In the genomic region with DNA sequence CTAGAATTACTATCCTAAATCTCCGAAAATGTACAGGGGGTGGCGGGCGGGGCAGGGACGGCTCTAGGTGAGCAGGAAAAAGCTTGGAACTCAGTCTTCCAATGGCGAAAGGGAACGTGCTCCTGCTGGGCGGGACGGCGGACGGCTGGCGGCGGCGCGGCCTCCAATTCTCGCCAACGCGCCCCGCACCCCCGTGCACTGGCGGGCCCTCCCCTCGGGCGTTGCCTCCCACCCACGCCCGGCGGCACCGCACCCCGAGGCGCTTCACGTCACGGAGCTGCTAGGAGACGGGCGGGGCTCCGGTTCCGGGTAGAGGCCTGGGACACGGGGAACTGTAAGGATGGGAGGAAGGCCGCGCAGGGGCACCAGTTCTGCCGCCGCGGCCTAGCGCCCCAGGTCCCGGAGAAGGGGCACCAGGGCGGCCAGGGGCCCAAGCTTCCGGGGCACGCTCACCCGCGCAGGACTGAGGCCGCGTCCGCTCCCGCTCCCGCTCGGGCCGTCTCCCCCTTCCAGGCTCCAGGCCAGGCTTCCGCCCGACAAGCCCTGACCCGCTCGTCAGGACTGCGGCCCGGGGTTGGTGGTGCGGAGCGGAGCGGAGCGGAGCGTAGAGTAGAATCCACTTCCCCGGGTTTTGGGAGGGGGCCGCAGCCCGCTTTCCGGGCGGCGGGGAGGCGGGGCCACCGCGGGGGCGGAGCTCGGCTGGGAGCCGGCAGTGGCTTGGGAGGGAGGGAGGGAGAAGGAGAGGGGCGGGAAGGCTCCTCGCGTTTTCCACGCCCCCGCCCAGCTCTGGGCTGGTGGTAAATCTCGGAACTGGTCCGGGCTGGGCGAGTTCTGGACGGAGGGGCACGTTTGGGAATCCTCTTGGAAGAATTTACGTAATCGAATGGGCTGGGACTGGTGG, we compare ENCODE assay signal across 1 cellular context.
A peak's percentile ranks its signal among the peaks of the same experiment; 100 is the strongest.
TF ChIP-seq lines count a peak whose summit lies in the region.

A gene (minus strand): TSS at position 594 of the 901 bp plus-strand sequence. CDS start 3,167 bp downstream, outside the sequence.

TF ChIP-seq in WTC11, 78 proteins besides CTCF, POLR2A, EP300 and RAD21 (continued from another document and continues in another):
- TF ChIP-seq ZNF423 (CRISPR knock-in tag; IDR thresholded peaks at IDR 0.05): peak; percentile 41; the same call in 1 of the 2 replicates
- TF ChIP-seq ZBTB21 (CRISPR knock-in tag; IDR thresholded peaks at IDR 0.05; ENCODE audit: borderline replicate concordance): no peak
- TF ChIP-seq, protein P1, sequence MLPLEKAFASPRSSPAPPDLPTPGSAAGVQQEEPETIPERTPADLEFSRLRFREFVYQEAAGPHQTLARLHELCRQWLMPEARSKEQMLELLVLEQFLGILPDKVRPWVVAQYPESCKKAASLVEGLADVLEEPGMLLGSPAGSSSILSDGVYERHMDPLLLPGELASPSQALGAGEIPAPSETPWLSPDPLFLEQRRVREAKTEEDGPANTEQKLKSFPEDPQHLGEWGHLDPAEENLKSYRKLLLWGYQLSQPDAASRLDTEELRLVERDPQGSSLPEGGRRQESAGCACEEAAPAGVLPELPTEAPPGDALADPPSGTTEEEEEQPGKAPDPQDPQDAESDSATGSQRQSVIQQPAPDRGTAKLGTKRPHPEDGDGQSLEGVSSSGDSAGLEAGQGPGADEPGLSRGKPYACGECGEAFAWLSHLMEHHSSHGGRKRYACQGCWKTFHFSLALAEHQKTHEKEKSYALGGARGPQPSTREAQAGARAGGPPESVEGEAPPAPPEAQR (CRISPR knock-in tag; IDR thresholded peaks at IDR 0.05): no peak
- no peak for TF ChIP-seq CBFB (CRISPR knock-in tag; IDR thresholded peaks at IDR 0.05; ENCODE audit: low read depth)
- TF ChIP-seq, protein P2, sequence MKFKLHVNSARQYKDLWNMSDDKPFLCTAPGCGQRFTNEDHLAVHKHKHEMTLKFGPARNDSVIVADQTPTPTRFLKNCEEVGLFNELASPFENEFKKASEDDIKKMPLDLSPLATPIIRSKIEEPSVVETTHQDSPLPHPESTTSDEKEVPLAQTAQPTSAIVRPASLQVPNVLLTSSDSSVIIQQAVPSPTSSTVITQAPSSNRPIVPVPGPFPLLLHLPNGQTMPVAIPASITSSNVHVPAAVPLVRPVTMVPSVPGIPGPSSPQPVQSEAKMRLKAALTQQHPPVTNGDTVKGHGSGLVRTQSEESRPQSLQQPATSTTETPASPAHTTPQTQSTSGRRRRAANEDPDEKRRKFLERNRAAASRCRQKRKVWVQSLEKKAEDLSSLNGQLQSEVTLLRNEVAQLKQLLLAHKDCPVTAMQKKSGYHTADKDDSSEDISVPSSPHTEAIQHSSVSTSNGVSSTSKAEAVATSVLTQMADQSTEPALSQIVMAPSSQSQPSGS (CRISPR knock-in tag; IDR thresholded peaks at IDR 0.05; ENCODE audit: borderline replicate concordance, low read depth): no peak
- TF ChIP-seq, protein P3, sequence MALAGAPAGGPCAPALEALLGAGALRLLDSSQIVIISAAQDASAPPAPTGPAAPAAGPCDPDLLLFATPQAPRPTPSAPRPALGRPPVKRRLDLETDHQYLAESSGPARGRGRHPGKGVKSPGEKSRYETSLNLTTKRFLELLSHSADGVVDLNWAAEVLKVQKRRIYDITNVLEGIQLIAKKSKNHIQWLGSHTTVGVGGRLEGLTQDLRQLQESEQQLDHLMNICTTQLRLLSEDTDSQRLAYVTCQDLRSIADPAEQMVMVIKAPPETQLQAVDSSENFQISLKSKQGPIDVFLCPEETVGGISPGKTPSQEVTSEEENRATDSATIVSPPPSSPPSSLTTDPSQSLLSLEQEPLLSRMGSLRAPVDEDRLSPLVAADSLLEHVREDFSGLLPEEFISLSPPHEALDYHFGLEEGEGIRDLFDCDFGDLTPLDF (CRISPR knock-in tag; IDR thresholded peaks at IDR 0.05): peak; percentile 74; the same call in 1 of the 2 replicates
- TF ChIP-seq ZNF263 (CRISPR knock-in tag; IDR thresholded peaks at IDR 0.05; ENCODE audit: low read depth): no peak
- no peak; the same call in none of the 2 replicates for TF ChIP-seq CREM (CRISPR knock-in tag; IDR thresholded peaks at IDR 0.05)
- no peak for TF ChIP-seq EMX1 (CRISPR knock-in tag; IDR thresholded peaks at IDR 0.05)
- TF ChIP-seq, protein P4, sequence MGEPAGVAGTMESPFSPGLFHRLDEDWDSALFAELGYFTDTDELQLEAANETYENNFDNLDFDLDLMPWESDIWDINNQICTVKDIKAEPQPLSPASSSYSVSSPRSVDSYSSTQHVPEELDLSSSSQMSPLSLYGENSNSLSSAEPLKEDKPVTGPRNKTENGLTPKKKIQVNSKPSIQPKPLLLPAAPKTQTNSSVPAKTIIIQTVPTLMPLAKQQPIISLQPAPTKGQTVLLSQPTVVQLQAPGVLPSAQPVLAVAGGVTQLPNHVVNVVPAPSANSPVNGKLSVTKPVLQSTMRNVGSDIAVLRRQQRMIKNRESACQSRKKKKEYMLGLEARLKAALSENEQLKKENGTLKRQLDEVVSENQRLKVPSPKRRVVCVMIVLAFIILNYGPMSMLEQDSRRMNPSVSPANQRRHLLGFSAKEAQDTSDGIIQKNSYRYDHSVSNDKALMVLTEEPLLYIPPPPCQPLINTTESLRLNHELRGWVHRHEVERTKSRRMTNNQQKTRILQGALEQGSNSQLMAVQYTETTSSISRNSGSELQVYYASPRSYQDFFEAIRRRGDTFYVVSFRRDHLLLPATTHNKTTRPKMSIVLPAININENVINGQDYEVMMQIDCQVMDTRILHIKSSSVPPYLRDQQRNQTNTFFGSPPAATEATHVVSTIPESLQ (CRISPR knock-in tag; IDR thresholded peaks at IDR 0.05): peak; percentile 51; the same call in 1 of the 2 replicates
- TF ChIP-seq, protein P5, sequence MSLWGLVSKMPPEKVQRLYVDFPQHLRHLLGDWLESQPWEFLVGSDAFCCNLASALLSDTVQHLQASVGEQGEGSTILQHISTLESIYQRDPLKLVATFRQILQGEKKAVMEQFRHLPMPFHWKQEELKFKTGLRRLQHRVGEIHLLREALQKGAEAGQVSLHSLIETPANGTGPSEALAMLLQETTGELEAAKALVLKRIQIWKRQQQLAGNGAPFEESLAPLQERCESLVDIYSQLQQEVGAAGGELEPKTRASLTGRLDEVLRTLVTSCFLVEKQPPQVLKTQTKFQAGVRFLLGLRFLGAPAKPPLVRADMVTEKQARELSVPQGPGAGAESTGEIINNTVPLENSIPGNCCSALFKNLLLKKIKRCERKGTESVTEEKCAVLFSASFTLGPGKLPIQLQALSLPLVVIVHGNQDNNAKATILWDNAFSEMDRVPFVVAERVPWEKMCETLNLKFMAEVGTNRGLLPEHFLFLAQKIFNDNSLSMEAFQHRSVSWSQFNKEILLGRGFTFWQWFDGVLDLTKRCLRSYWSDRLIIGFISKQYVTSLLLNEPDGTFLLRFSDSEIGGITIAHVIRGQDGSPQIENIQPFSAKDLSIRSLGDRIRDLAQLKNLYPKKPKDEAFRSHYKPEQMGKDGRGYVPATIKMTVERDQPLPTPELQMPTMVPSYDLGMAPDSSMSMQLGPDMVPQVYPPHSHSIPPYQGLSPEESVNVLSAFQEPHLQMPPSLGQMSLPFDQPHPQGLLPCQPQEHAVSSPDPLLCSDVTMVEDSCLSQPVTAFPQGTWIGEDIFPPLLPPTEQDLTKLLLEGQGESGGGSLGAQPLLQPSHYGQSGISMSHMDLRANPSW (CRISPR knock-in tag; conservative IDR thresholded peaks at IDR 0.05; ENCODE audit: low read depth): no peak
- no peak for TF ChIP-seq GRHL2 (CRISPR knock-in tag; IDR thresholded peaks at IDR 0.05; ENCODE audit: insufficient replicate concordance, severe bottlenecking)
- no peak for TF ChIP-seq ZNF138 (CRISPR knock-in tag; conservative IDR thresholded peaks at IDR 0.05)
- TF ChIP-seq IRF2 (CRISPR knock-in tag; IDR thresholded peaks at IDR 0.05; ENCODE audit: borderline replicate concordance, low read depth): no peak
- TF ChIP-seq ZNF416 (CRISPR knock-in tag; IDR thresholded peaks at IDR 0.05): 0 out of 2 replicates have a peak, but pooled peaks have one; percentile 13
- no peak for TF ChIP-seq NR1H2 (CRISPR knock-in tag; IDR thresholded peaks at IDR 0.05)
- TF ChIP-seq, protein P6, sequence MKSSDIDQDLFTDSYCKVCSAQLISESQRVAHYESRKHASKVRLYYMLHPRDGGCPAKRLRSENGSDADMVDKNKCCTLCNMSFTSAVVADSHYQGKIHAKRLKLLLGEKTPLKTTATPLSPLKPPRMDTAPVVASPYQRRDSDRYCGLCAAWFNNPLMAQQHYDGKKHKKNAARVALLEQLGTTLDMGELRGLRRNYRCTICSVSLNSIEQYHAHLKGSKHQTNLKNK (CRISPR knock-in tag; IDR thresholded peaks at IDR 0.05): no peak
- TF ChIP-seq ZNF396 (CRISPR knock-in tag; IDR thresholded peaks at IDR 0.05; ENCODE audit: borderline replicate concordance): no peak
- no peak for TF ChIP-seq TP53 (CRISPR knock-in tag; IDR thresholded peaks at IDR 0.05)
- TF ChIP-seq NR2C2 (CRISPR knock-in tag; IDR thresholded peaks at IDR 0.05): no peak
- no peak for TF ChIP-seq SMAD3 (CRISPR knock-in tag; IDR thresholded peaks at IDR 0.05; ENCODE audit: borderline replicate concordance)
- TF ChIP-seq, protein P7, sequence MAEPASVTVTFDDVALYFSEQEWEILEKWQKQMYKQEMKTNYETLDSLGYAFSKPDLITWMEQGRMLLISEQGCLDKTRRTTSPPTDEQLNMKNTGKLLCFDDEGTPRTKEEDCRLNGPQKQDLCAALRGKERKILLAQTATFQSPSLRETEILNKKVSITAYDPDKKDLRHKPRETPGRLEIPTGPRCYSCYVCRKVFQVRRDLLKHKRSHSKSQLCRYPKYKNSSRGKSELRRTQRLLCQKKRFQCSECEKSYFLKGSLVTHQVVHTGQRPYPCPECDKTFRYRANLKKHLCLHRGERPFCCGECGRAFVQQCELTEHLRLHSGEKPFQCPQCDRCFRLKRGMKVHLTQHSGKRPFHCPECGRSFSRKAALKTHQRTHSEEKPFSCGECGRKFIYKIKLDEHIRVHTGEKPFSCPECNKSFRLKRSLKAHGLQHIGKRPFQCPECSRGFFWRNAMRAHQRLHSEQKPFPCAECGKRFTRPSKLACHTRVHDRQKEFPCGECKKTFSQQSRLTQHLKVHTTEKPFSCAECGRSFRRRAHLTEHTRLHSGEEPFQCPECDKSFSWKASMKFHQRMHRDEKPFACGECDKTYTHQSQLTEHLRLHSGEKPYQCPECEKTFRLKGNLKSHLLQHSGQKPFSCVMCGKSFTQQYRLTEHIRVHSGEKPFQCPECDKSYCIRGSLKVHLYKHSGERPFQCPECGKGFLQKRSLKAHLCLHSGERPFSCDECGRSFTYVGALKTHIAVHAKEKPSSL (CRISPR knock-in tag; conservative IDR thresholded peaks at IDR 0.05): no peak
- no peak; the same call in 1 of the 2 replicates for TF ChIP-seq NFYB (CRISPR knock-in tag; conservative IDR thresholded peaks at IDR 0.05; ENCODE audit: low read depth)
- no peak for TF ChIP-seq ELF4 (CRISPR knock-in tag; IDR thresholded peaks at IDR 0.05; ENCODE audit: low read depth)
- TF ChIP-seq PRRX2 (CRISPR knock-in tag; IDR thresholded peaks at IDR 0.05): no peak
- TF ChIP-seq, protein P8, sequence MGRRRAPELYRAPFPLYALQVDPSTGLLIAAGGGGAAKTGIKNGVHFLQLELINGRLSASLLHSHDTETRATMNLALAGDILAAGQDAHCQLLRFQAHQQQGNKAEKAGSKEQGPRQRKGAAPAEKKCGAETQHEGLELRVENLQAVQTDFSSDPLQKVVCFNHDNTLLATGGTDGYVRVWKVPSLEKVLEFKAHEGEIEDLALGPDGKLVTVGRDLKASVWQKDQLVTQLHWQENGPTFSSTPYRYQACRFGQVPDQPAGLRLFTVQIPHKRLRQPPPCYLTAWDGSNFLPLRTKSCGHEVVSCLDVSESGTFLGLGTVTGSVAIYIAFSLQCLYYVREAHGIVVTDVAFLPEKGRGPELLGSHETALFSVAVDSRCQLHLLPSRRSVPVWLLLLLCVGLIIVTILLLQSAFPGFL (CRISPR knock-in tag; IDR thresholded peaks at IDR 0.05; ENCODE audit: borderline replicate concordance): no peak
- TF ChIP-seq, protein P9, sequence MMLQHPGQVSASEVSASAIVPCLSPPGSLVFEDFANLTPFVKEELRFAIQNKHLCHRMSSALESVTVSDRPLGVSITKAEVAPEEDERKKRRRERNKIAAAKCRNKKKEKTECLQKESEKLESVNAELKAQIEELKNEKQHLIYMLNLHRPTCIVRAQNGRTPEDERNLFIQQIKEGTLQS (CRISPR knock-in tag; conservative IDR thresholded peaks at IDR 0.05): no peak
- 0 out of 2 replicates have a peak, but pooled peaks have one; percentile 16 for TF ChIP-seq ZNF671 (CRISPR knock-in tag; IDR thresholded peaks at IDR 0.05)
- TF ChIP-seq, protein P10, sequence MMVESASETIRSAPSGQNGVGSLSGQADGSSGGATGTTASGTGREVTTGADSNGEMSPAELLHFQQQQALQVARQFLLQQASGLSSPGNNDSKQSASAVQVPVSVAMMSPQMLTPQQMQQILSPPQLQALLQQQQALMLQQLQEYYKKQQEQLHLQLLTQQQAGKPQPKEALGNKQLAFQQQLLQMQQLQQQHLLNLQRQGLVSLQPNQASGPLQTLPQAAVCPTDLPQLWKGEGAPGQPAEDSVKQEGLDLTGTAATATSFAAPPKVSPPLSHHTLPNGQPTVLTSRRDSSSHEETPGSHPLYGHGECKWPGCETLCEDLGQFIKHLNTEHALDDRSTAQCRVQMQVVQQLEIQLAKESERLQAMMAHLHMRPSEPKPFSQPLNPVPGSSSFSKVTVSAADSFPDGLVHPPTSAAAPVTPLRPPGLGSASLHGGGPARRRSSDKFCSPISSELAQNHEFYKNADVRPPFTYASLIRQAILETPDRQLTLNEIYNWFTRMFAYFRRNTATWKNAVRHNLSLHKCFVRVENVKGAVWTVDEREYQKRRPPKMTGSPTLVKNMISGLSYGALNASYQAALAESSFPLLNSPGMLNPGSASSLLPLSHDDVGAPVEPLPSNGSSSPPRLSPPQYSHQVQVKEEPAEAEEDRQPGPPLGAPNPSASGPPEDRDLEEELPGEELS (CRISPR knock-in tag; IDR thresholded peaks at IDR 0.05): peak; percentile 82
- TF ChIP-seq, protein P11, sequence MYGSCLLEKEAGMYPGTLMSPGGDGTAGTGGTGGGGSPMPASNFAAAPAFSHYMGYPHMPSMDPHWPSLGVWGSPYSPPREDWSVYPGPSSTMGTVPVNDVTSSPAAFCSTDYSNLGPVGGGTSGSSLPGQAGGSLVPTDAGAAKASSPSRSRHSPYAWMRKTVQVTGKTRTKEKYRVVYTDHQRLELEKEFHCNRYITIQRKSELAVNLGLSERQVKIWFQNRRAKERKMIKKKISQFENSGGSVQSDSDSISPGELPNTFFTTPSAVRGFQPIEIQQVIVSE (CRISPR knock-in tag; IDR thresholded peaks at IDR 0.05; ENCODE audit: borderline replicate concordance): no peak
- peak; percentile 41 for TF ChIP-seq GABPB1 (CRISPR knock-in tag; IDR thresholded peaks at IDR 0.05)
- TF ChIP-seq, protein P12, sequence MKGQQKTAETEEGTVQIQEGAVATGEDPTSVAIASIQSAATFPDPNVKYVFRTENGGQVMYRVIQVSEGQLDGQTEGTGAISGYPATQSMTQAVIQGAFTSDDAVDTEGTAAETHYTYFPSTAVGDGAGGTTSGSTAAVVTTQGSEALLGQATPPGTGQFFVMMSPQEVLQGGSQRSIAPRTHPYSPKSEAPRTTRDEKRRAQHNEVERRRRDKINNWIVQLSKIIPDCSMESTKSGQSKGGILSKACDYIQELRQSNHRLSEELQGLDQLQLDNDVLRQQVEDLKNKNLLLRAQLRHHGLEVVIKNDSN (CRISPR knock-in tag; IDR thresholded peaks at IDR 0.05): no peak; the same call in 1 of the 2 replicates
- TF ChIP-seq HMGA2 (CRISPR knock-in tag; IDR thresholded peaks at IDR 0.05): no peak
- TF ChIP-seq, protein P13, sequence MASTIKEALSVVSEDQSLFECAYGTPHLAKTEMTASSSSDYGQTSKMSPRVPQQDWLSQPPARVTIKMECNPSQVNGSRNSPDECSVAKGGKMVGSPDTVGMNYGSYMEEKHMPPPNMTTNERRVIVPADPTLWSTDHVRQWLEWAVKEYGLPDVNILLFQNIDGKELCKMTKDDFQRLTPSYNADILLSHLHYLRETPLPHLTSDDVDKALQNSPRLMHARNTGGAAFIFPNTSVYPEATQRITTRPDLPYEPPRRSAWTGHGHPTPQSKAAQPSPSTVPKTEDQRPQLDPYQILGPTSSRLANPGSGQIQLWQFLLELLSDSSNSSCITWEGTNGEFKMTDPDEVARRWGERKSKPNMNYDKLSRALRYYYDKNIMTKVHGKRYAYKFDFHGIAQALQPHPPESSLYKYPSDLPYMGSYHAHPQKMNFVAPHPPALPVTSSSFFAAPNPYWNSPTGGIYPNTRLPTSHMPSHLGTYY (CRISPR knock-in tag; IDR thresholded peaks at IDR 0.05): no peak
- TF ChIP-seq JAZF1 (CRISPR knock-in tag; IDR thresholded peaks at IDR 0.05): no peak
- no peak for TF ChIP-seq RORB (CRISPR knock-in tag; IDR thresholded peaks at IDR 0.05)
